ENCODE assay signal across 8 cellular contexts in genomic region chr7:17299477-17299991, GRCh38. TPM values are rescaled to one million over a fixed set of nuclear protein-coding genes. Genes with fewer than 3 reads are reported as not detected.
DNase-seq lines count a peak whose midpoint lies in the region; ATAC-seq and TF ChIP-seq lines count a peak whose summit lies in the region.

No MANE protein-coding gene starts in this region.

- peak overlapping the region; percentile 93 for H3K27ac ChIP-seq in CD4-positive, CD25-positive, alpha-beta regulatory T cell (ENCODE audit: insufficient read depth, low read length, poor library complexity, severe bottlenecking)
- H3K27ac ChIP-seq in neural progenitor cell (no peak overlapping the region), SJCRH30 (no peak overlapping the region)

- DNase-seq in CD4-positive, CD25-positive, alpha-beta regulatory T cell = peak; percentile 2 to 64 (median 40)
- DNase-seq in GM20000 (ENCODE audit: low spot score) = peak; percentile 14
- peak; percentile 57 for DNase-seq in KBM-7
- peak; percentile 28 for DNase-seq in activated CD4-positive, alpha-beta T cell treated with anti-CD3 and anti-CD28 coated beads, Interleukin-2, amount 10 ng/mL, durations not matched to agents 7 days and 5 days
- DNase-seq in fibroblast of mammary gland (ENCODE audit: low read depth) = no peak
- DNase-seq in neural progenitor cell (ENCODE audit: low spot score) = no peak
- no peak for DNase-seq in SJCRH30
- DNase-seq in AG20443 (ENCODE audit: low spot score) = no peak

- no peaks in the 10 kb centered on the region for H3K27me3 ChIP-seq in CD4-positive, CD25-positive, alpha-beta regulatory T cell (ENCODE audit: control insufficient read depth, insufficient read depth, low read length)
- H3K27me3 ChIP-seq in neural progenitor cell = peaks cover 44% of the 10 kb centered on the region
- H3K27me3 ChIP-seq in SJCRH30 = no peaks in the 10 kb centered on the region

- peak overlapping the region; percentile 99 for H3K4me3 ChIP-seq in CD4-positive, CD25-positive, alpha-beta regulatory T cell (ENCODE audit: low read depth, low read length)
- peak overlapping the region; percentile 79 for H3K4me3 ChIP-seq in fibroblast of mammary gland (ENCODE audit: control insufficient read depth, low read depth, low read length)
- H3K4me3 ChIP-seq in neural progenitor cell = peak overlapping the region; percentile 80
- no peak overlapping the region for H3K4me3 ChIP-seq in SJCRH30

- CTCF ChIA-PET in activated CD4-positive, alpha-beta T cell treated with anti-CD3 and anti-CD28 coated beads, Interleukin-2, amount 10 ng/mL, durations not matched to agents 7 days and 5 days (lab: Charles Lee) = interaction anchor here (1.1 kb wide), 1 partner anchor 8 kb away, joined by 4 read pairs; no protein-coding TSS in a partner anchor

- no peak overlapping the region for H3K9ac ChIP-seq in neural progenitor cell

- H3K27me3 Mint-ChIP-seq in CD4-positive, CD25-positive, alpha-beta regulatory T cell = no peaks in the 10 kb centered on the region
- H3K27me3 Mint-ChIP-seq in activated CD4-positive, alpha-beta T cell treated with anti-CD3 and anti-CD28 coated beads, Interleukin-2, amount 10 ng/mL, durations not matched to agents 7 days and 5 days = no peaks in the 10 kb centered on the region
- H3K27me3 Mint-ChIP-seq in neural progenitor cell (ENCODE audit: insufficient read depth, low read depth) = peaks cover 10% of the 10 kb centered on the region

- no peaks in the 10 kb centered on the region for H3K36me3 ChIP-seq in CD4-positive, CD25-positive, alpha-beta regulatory T cell (ENCODE audit: control insufficient read depth, insufficient read depth, low read length)
- H3K36me3 ChIP-seq in neural progenitor cell = no peaks in the 10 kb centered on the region
- no peaks in the 10 kb centered on the region for H3K36me3 ChIP-seq in SJCRH30

- TF ChIP-seq CTCF in GM20000 (IDR thresholded peaks at IDR 0.05; ENCODE audit: extremely low read depth, missing control alignments) (no peak), fibroblast of mammary gland (conservative IDR thresholded peaks at IDR 0.05; ENCODE audit: control insufficient read depth, insufficient read depth, low read depth, low read length) (no peak), neural progenitor cell (IDR thresholded peaks at IDR 0.05) (no peak)

- peaks cover 47% of the 10 kb centered on the region for H3K4me1 ChIP-seq in CD4-positive, CD25-positive, alpha-beta regulatory T cell (ENCODE audit: control insufficient read depth, insufficient read depth, low read length, poor library complexity, severe bottlenecking)
- H3K4me1 ChIP-seq in neural progenitor cell = peaks cover 4% of the 10 kb centered on the region
- no peaks in the 10 kb centered on the region for H3K4me1 ChIP-seq in SJCRH30

- peaks cover 0 to 5% (median 0%) of the 10 kb centered on the region in 7 donors for H3K9me3 Mint-ChIP-seq in CD4-positive, CD25-positive, alpha-beta regulatory T cell
- H3K9me3 Mint-ChIP-seq in activated CD4-positive, alpha-beta T cell treated with anti-CD3 and anti-CD28 coated beads, Interleukin-2, amount 10 ng/mL, durations not matched to agents 7 days and 5 days = peaks cover 13% of the 10 kb centered on the region
- H3K9me3 Mint-ChIP-seq in neural progenitor cell = no peaks in the 10 kb centered on the region

- H3K4me3 Mint-ChIP-seq in CD4-positive, CD25-positive, alpha-beta regulatory T cell = peak overlapping the region; percentile 91 to 99 (median 96)
- peak overlapping the region; percentile 93 for H3K4me3 Mint-ChIP-seq in activated CD4-positive, alpha-beta T cell treated with anti-CD3 and anti-CD28 coated beads, Interleukin-2, amount 10 ng/mL, durations not matched to agents 7 days and 5 days
- H3K4me3 Mint-ChIP-seq in neural progenitor cell = peak overlapping the region; percentile 90

- H3K9me3 ChIP-seq in CD4-positive, CD25-positive, alpha-beta regulatory T cell (ENCODE audit: control insufficient read depth in 2 of 2, low read length in 2 of 2) = no peaks in the 10 kb centered on the region
- H3K9me3 ChIP-seq in neural progenitor cell (ENCODE audit: low read depth) = no peaks in the 10 kb centered on the region
- no peaks in the 10 kb centered on the region for H3K9me3 ChIP-seq in SJCRH30 (replicated peaks)

- in situ Hi-C loops in KBM-7 (cut with MboI; ENCODE audit: low pct_unique_long_range_greater_than_20kb, low sequenced_read_pairs) = no loop called here

- no peaks in the 10 kb centered on the region for H3K36me3 Mint-ChIP-seq in CD4-positive, CD25-positive, alpha-beta regulatory T cell
- peaks cover 15% of the 10 kb centered on the region for H3K36me3 Mint-ChIP-seq in activated CD4-positive, alpha-beta T cell treated with anti-CD3 and anti-CD28 coated beads, Interleukin-2, amount 10 ng/mL, durations not matched to agents 7 days and 5 days (ENCODE audit: low read depth)
- H3K36me3 Mint-ChIP-seq in neural progenitor cell = no peaks in the 10 kb centered on the region

- H3F3A ChIP-seq in neural progenitor cell (ENCODE audit: low read depth) = no peaks in the 10 kb centered on the region

- POLR2A ChIA-PET in activated CD4-positive, alpha-beta T cell treated with anti-CD3 and anti-CD28 coated beads, Interleukin-2, amount 10 ng/mL, durations not matched to agents 7 days and 5 days (lab: Charles Lee) = no interaction called here

- no peaks in the 10 kb centered on the region for H4K20me1 ChIP-seq in neural progenitor cell (ENCODE audit: low read depth)

- ATAC-seq in CD4-positive, CD25-positive, alpha-beta regulatory T cell (ENCODE audit: low read depth in 2 of 2) = peak; percentile 6 to 7

- peaks cover 10% of the 10 kb centered on the region for H3K79me2 ChIP-seq in neural progenitor cell (ENCODE audit: low read depth)

- H3K27ac Mint-ChIP-seq in CD4-positive, CD25-positive, alpha-beta regulatory T cell = peak overlapping the region; percentile 79 to 100 (median 85)
- H3K27ac Mint-ChIP-seq in activated CD4-positive, alpha-beta T cell treated with anti-CD3 and anti-CD28 coated beads, Interleukin-2, amount 10 ng/mL, durations not matched to agents 7 days and 5 days = peak overlapping the region; percentile 95
- H3K27ac Mint-ChIP-seq in neural progenitor cell = no peak overlapping the region

- H3K4me1 Mint-ChIP-seq in CD4-positive, CD25-positive, alpha-beta regulatory T cell = peaks cover 33 to 52% (median 42%) of the 10 kb centered on the region in 4 donors
- peaks cover 37% of the 10 kb centered on the region for H3K4me1 Mint-ChIP-seq in activated CD4-positive, alpha-beta T cell treated with anti-CD3 and anti-CD28 coated beads, Interleukin-2, amount 10 ng/mL, durations not matched to agents 7 days and 5 days
- peaks cover 8% of the 10 kb centered on the region for H3K4me1 Mint-ChIP-seq in neural progenitor cell

- H2AFZ ChIP-seq in neural progenitor cell (replicated peaks) = peak overlapping the region; percentile 90

- peak overlapping the region; percentile 91 for H3K4me2 ChIP-seq in neural progenitor cell

RNA-seq across cellular contexts. Expression of gene AHR, which starts 1.1 kb away (rescaled TPM):
- total RNA-seq in CD4-positive, CD25-positive, alpha-beta regulatory T cell = 120 TPM
- 10 to 100 TPM; 10.3 to 14.1 (median 13.1) TPM for polyA plus RNA-seq in CD4-positive, CD25-positive, alpha-beta regulatory T cell
- 10 to 100 TPM; 31.5 to 45.4 TPM for total RNA-seq in activated CD4-positive, alpha-beta T cell treated with anti-CD3 and anti-CD28 coated beads, Interleukin-2, amount 10 ng/mL, durations not matched to agents 7 days and 5 days
- 5.0 and 5.7 TPM in 2 replicates for total RNA-seq in neural progenitor cell (ENCODE audit: low replicate concordance)
- not detected in 2 replicates for total RNA-seq in SJCRH30 (2014; rRNA removed; shearing (Covaris generic))

Comparison
In these comparisons a context has a peak if more than half of its experiments do, and no peak if none do; other contexts are left out.
1. DNase-seq: peak in CD4-positive, CD25-positive, alpha-beta regulatory T cell (3 of 3), GM20000 (single experiment), KBM-7 (single experiment) and activated CD4-positive, alpha-beta T cell treated with anti-CD3 and anti-CD28 coated beads, Interleukin-2, amount 10 ng/mL, durations not matched to agents 7 days and 5 days (single experiment); none in fibroblast of mammary gland (single experiment), neural progenitor cell (single experiment), SJCRH30 (0 of 2) and AG20443 (single experiment).
2. Peak in every context shown above with its lines, with median percentiles within 50 percentile points of each other: H3K4me3 Mint-ChIP-seq.